In the genomic region with DNA sequence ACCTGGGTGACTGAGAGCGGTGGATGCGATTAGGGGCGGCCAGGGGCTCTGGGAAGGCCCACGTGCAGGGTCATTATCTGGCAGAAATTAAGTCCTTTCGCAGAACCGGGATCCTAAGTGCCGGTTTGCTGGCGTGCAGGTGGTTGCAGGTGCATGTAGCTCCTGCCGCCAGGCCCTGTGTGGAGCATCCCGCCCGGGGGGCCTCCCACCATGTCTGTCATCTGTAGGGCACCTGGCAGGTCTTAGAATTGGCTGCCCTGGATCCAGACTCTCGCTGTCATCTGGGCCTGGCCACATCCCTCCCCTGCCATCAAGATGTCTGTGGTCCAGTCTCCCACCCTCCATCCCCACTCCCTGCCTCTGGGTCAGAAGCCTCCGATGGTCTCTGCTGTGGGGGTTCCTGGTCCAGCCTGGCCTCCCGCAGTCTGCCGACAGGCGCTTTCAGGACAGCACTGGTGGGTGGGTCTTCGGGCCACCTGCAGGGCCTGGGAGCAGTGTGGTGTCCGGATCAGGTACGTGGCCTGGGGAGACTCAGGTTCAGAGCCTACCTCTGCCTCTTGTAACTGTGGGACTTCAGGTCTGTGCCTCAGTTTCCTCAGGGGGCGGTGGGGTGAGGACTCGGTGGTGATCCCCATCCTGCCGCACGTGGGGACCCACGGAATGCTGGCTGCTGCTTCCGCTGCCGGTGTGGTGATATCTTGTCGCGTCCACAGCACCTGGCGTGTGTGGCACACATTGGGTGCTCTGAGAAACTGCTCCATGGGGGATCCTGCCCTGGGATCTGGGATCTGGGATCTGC, we compare ENCODE assay signal across 8 cellular contexts. TPM values are rescaled to one million over a fixed set of nuclear protein-coding genes. Genes with fewer than 3 reads are reported as not detected.
DNase-seq lines count a peak whose midpoint lies in the region; ATAC-seq and TF ChIP-seq lines count a peak whose summit lies in the region.
"Had no signal": no experiment of that assay in that cellular context is flagged by ENCODE, and none has a peak within 500 bp of the region (broad histone marks: within the 10 kb centered on the region; RNA-seq: fewer than 3 reads in every experiment).

No MANE protein-coding gene starts in this region.

- 83 to 93% (median 90%) methylated on average over 29 of the region's 29 CpGs for WGBS in adipose tissue, 3 donors

- H3K27me3 ChIP-seq in lower lobe of right lung (ENCODE audit: low read depth) (no peaks in the 10 kb centered on the region), subcutaneous abdominal adipose tissue (ENCODE audit: control insufficient read depth in 5 of 5, insufficient read depth in 4 of 5, low read length in 5 of 5) (no peaks in the 10 kb centered on the region), MM.1S (replicated peaks; ENCODE audit: insufficient read depth, low read length) (peaks cover 83% of the 10 kb centered on the region)

- no peaks in the 10 kb centered on the region for H3K9me2 ChIP-seq in MM.1S (replicated peaks; ENCODE audit: insufficient read depth, low read length)

- intact Hi-C loops in lower lobe of right lung (cut with DNase I): no loop called here

- TF ChIP-seq CTCF in HFFc6 (IDR thresholded peaks at IDR 0.05) (no peak), lower lobe of right lung (IDR thresholded peaks at IDR 0.05) (no peak), MM.1S (IDR thresholded peaks at IDR 0.05; ENCODE audit: low read length) (no peak)

- H3K36me3 Mint-ChIP-seq in HFFc6 (ENCODE audit: low read depth): no peaks in the 10 kb centered on the region

- H3K79me2 ChIP-seq in MM.1S (ENCODE audit: low read length): no peaks in the 10 kb centered on the region

- H3K4me3 ChIP-seq in lower lobe of right lung (peak overlapping the region; percentile 94), subcutaneous abdominal adipose tissue (ENCODE audit: low read depth in 1 of 5, low read length in 5 of 5) (peak overlapping the region in 3 of 5 donors; percentile 56 to 94 (median 91)), MM.1S (ENCODE audit: low read length) (no peak overlapping the region)

- H2AFZ ChIP-seq in MM.1S (ENCODE audit: low read length): no peak overlapping the region

- no peaks in the 10 kb centered on the region for H4K20me1 ChIP-seq in MM.1S (ENCODE audit: insufficient read depth, low read length)

- no peak for ATAC-seq in lower lobe of right lung

- H3K9ac ChIP-seq in subcutaneous abdominal adipose tissue (ENCODE audit: low read length in 5 of 5): peak overlapping the region in 3 of 5 donors; percentile 81 to 99 (median 98)
- H3K9ac ChIP-seq in MM.1S (ENCODE audit: low read length): no peak overlapping the region

- H3F3A ChIP-seq in MM.1S (ENCODE audit: insufficient read depth, low read length): no peaks in the 10 kb centered on the region

- H3K4me1 Mint-ChIP-seq in HFFc6 (ENCODE audit: low read depth): peaks cover 27% of the 10 kb centered on the region

- H3K9me3 ChIP-seq in lower lobe of right lung (no peaks in the 10 kb centered on the region), subcutaneous abdominal adipose tissue (ENCODE audit: control insufficient read depth in 5 of 5, low read length in 5 of 5) (no peaks in the 10 kb centered on the region), MM.1S (replicated peaks; ENCODE audit: insufficient read depth, low read length) (no peaks in the 10 kb centered on the region)

- peaks cover 98% of the 10 kb centered on the region for H3K4me1 ChIP-seq in lower lobe of right lung
- H3K4me1 ChIP-seq in subcutaneous abdominal adipose tissue (ENCODE audit: control insufficient read depth in 5 of 5, insufficient read depth in 5 of 5, low read length in 5 of 5): peaks cover 18 to 86% (median 81%) of the 10 kb centered on the region in 5 donors
- H3K4me1 ChIP-seq in MM.1S (ENCODE audit: low read length): 0 out of 2 replicates have a peak, but pooled peaks cover 4% of the 10 kb centered on the region

- H3K9me3 Mint-ChIP-seq in HFFc6: no peaks in the 10 kb centered on the region

- H3K4me2 ChIP-seq in MM.1S (ENCODE audit: low read depth, low read length): no peak overlapping the region

- peak overlapping the region; percentile 71 for H3K4me3 Mint-ChIP-seq in HFFc6

- H3K27ac Mint-ChIP-seq in HFFc6: peak overlapping the region; percentile 88; the same call in 1 of the 2 replicates

- H3K27me3 Mint-ChIP-seq in HFFc6 (ENCODE audit: insufficient read depth): 0 out of 2 replicates have a peak, but pooled peaks cover under 1% of the 10 kb centered on the region

- H3K27ac ChIP-seq in adipose tissue (ENCODE audit: low read depth, low read length): peak overlapping the region; percentile 19
- peak overlapping the region; percentile 87 for H3K27ac ChIP-seq in lower lobe of right lung
- peak overlapping the region; percentile 59 for H3K27ac ChIP-seq in subcutaneous abdominal adipose tissue (ENCODE audit: low read depth, low read length)
- H3K27ac ChIP-seq in MM.1S (ENCODE audit: low read length): no peak overlapping the region

- H3K36me3 ChIP-seq in lower lobe of right lung (no peaks in the 10 kb centered on the region), subcutaneous abdominal adipose tissue (ENCODE audit: control insufficient read depth in 5 of 5, insufficient read depth in 5 of 5, low read length in 5 of 5) (no peaks in the 10 kb centered on the region), MM.1S (replicated peaks; ENCODE audit: insufficient read depth, low read length) (no peaks in the 10 kb centered on the region)

- DNase-seq in HFFc6 (no peak), lower lobe of right lung (no peak), MM.1S (no peak), DMS153 (lab: John Stamatoyannopoulos, UW) (no peak)
- no peak for DNase-seq in stimulated activated CD4-positive, alpha-beta T cell treated with anti-CD3 and anti-CD28 coated beads, Interleukin-4, amount 100 ng/mL, for 24 hours
- DNase-seq: NCI-H1694 treated with DMSO at 0.1 percent for 48 hours had no signal

RNA-seq across cellular contexts. Expression of gene GNA11, which starts 5.4 kb away (rescaled TPM):
- 10 to 100 TPM; 72.0 to 86.0 (median 77.6) TPM for total RNA-seq in HFFc6 (2021; fragmentation: NEBNext Ultra II Directional; extraction: Animal tissue kit (Norgen Biotek cat#: 25700))
- 10 to 100 TPM; 20.5 to 38.1 (median 36.8) TPM for polyA plus RNA-seq in adipose tissue
- 60.6 TPM for total RNA-seq in lower lobe of right lung

RNA-seq across cellular contexts. Expression of gene GNA15, which starts 36.3 kb away (rescaled TPM):
- total RNA-seq in HFFc6 (2021; fragmentation: NEBNext Ultra II Directional; extraction: Animal tissue kit (Norgen Biotek cat#: 25700)): not detected
- polyA plus RNA-seq in adipose tissue: 1 to 10 TPM in 2 of 3 donors, under 1 TPM in 1; 0.86 to 8.5 (median 6.9) TPM
- 24.2 TPM for total RNA-seq in lower lobe of right lung

RNA-seq across cellular contexts. Expression of gene TLE5, which starts 37.3 kb away (rescaled TPM):
- total RNA-seq in HFFc6 (2021; fragmentation: NEBNext Ultra II Directional; extraction: Animal tissue kit (Norgen Biotek cat#: 25700)): 100 to 1,000 TPM; 332 to 383 (median 356) TPM
- 100 to 1,000 TPM; 266 to 554 (median 286) TPM for polyA plus RNA-seq in adipose tissue
- 413 TPM for total RNA-seq in lower lobe of right lung

Comparison
In these comparisons a context has a peak if more than half of its experiments do, and no peak if none do; other contexts are left out.
1. RNA of gene GNA15, which starts 36.3 kb away (total RNA-seq): 24.2 TPM in lower lobe of right lung (single experiment); not detected in HFFc6; every median in the first group is over 10 times any median in the second.